ENCODE assay signal across 8 cellular contexts in the genomic region with DNA sequence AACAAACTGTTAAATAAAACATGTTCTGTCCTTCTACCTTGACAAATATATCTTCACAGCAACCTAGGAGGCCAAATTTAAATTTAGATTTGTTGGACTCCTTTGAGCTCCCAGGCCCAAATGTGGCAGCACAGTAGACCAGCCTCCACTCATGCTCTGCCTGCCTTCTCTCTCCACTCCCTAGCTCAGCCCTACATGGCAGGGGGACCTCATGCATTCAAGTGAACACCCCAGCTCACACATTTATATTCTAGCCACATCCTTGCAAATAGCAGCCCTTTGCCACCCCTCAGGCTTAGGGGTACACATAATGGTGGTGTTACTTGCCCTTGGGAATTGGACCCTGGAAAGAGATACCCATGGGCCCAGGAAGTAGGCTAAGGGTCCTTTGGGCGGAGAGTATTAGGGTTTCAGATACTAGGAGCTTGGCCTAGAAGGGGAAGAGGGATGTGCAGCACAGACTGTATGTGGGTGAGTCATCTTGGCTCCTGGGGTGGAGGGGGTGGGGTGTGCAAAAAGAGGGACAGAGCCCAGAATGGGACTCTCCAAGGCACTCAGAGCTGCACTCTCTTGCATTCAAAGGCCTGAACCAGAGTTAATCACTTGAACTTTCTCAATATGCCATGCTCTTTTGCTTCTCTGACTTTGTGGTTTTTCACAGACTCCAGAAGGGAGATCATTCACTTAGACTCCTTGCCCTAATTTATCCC.
DNase-seq lines count a peak whose midpoint lies in the region; ATAC-seq, FAIRE-seq and TF ChIP-seq lines count a peak whose summit lies in the region.

No MANE protein-coding gene starts in this region.

- no peak for ATAC-seq in left colon

- DNase-seq in Caki2 (ENCODE audit: low read depth) (peak; percentile 58), RCC 7860 (ENCODE audit: low spot score) (peak; percentile 92), fibroblast of mammary gland (ENCODE audit: low read depth) (peak; percentile 82), osteoblast (ENCODE audit: insufficient read length, low spot score, missing footprints) (peak; percentile 87), left colon (no peak), inferior parietal cortex (ENCODE audit: extremely low spot score) (no peak), OCI-M2 (lab: John Stamatoyannopoulos, UW; ENCODE audit: unreplicated experiment) (no peak), GF-D8 (lab: John Stamatoyannopoulos, UW) (no peak)

- intact Hi-C loops in left colon (cut with DNase I, micrococcal nuclease): no loop called here

- H3K36me3 ChIP-seq in osteoblast (ENCODE audit: insufficient read depth, low read length): no peaks in the 10 kb centered on the region

- H2AFZ ChIP-seq in osteoblast (ENCODE audit: low read length): peak overlapping the region; percentile 43

- H3K27ac ChIP-seq in osteoblast (ENCODE audit: low read depth, low read length): peak overlapping the region; percentile 9

- TF ChIP-seq CTCF in fibroblast of mammary gland (conservative IDR thresholded peaks at IDR 0.05; ENCODE audit: control insufficient read depth, insufficient read depth, low read depth, low read length) (no peak), osteoblast (IDR thresholded peaks at IDR 0.05; ENCODE audit: extremely low read depth, low read depth, low read length) (no peak)

- H3K27me3 ChIP-seq in osteoblast (ENCODE audit: insufficient read depth, low read length): no peaks in the 10 kb centered on the region

- H3K4me3 ChIP-seq in fibroblast of mammary gland (ENCODE audit: control insufficient read depth, low read depth, low read length) (no peak overlapping the region), osteoblast (ENCODE audit: insufficient read depth, low read length) (no peak overlapping the region)

- in situ Hi-C loops in Caki2 (cut with HindIII; ENCODE audit: low pct_unique_long_range_greater_than_20kb, low sequenced_read_pairs): no loop called here

- no peaks in the 10 kb centered on the region for H3K79me2 ChIP-seq in osteoblast (ENCODE audit: insufficient read depth, low read length)

- H3K4me1 ChIP-seq in osteoblast (ENCODE audit: insufficient read depth, low read length): peaks cover 31% of the 10 kb centered on the region

- peak; percentile 94 for FAIRE-seq in RCC 7860 (lab: Jason Lieb, UNC)

- H4K20me1 ChIP-seq in osteoblast (ENCODE audit: insufficient read depth, low read length): no peaks in the 10 kb centered on the region

- no peaks in the 10 kb centered on the region for H3K9me3 ChIP-seq in osteoblast (ENCODE audit: low read depth, low read length)

- peak overlapping the region; percentile 5 for H3K4me2 ChIP-seq in osteoblast (ENCODE audit: insufficient read depth, low read length)

Comparison
In these comparisons a context has a peak if more than half of its experiments do, and no peak if none do; other contexts are left out.
1. DNase-seq: peak in Caki2 (single experiment), RCC 7860 (single experiment), fibroblast of mammary gland (single experiment) and osteoblast (single experiment); none in left colon (0 of 2), inferior parietal cortex (single experiment), OCI-M2 (single experiment) and GF-D8 (single experiment).